ENCODE assay signal across 14 cellular contexts in the genomic region with DNA sequence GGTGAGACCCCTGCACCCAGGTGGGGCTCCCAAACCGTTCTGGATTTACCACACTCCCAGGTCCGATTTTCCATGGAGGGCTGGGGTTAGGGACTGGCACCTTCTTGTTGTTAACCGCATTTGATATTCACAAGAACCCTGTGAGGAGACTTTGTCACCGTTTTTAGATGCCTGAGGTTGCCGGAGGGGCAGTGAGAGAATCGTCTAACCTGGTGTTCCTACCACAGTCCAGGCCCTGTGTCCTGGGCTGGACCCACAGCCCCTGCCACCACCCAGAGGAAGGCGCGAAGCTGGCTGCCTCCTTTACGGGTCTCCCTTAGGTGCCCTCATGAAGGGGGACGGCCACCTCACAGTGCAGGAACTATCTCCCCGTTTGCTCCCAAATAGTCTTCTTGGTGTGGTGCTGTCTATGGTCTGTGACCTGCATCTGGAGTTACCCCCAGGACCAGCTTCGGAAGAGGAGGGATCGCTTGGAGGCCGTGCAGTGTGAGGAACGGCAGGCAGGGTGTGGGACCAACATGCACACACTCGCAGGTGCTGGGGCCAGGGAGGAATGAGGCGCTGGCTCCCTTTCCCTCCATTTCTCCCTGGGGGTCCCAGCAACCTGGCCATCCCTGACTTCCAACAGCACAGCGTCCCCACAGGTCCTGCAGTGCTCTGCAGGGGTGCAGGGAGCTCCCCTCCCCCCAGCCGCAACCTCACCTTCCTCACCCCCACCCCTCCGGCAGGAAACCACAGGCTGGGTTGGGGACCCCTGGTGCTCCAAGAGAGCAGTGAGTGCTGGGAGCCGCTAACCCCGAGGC. TPM values are rescaled to one million over a fixed set of nuclear protein-coding genes. Genes with fewer than 3 reads are reported as not detected.
DNase-seq lines count a peak whose midpoint lies in the region; ATAC-seq, FAIRE-seq and TF ChIP-seq lines count a peak whose summit lies in the region.
"Had no signal": no experiment of that assay in that cellular context is flagged by ENCODE, and none has a peak within 500 bp of the region (broad histone marks: within the 10 kb centered on the region; RNA-seq: fewer than 3 reads in every experiment).

No MANE protein-coding gene starts in this region.

- H3K4me1 Mint-ChIP-seq in naive thymus-derived CD4-positive, alpha-beta T cell = peaks cover 10 to 65% (median 56%) of the 10 kb centered on the region in 7 donors

- CTCF ChIA-PET in naive thymus-derived CD4-positive, alpha-beta T cell (lab: Charles Lee) = no interaction called here

- peaks cover 100% of the 10 kb centered on the region in 11 experiments for H3K27me3 ChIP-seq in BLaER1 treated with 17β-estradiol and CSF1 and Interleukin-3, amounts not matched to agents 10 nM and 100 nM
- peaks cover 97% of the 10 kb centered on the region for H3K27me3 ChIP-seq in brain microvascular endothelial cell (replicated peaks)
- H3K27me3 ChIP-seq in naive thymus-derived CD4-positive, alpha-beta T cell (ENCODE audit: control insufficient read depth in 2 of 2, insufficient read depth in 2 of 2, low read length in 2 of 2) = peaks cover 0 to 40% of the 10 kb centered on the region in 2 donors
- H3K27me3 ChIP-seq in tibial nerve = peaks cover 0 to 100% of the 10 kb centered on the region in 2 donors
- H3K27me3 ChIP-seq: SJCRH30 had no signal

- FAIRE-seq in H54 (lab: Jason Lieb, UNC) = no peak

- POLR2A ChIA-PET in naive thymus-derived CD4-positive, alpha-beta T cell (lab: Charles Lee) = interaction anchor here (0.7 kb wide), 1 partner anchor 10 kb away, joined by 3 read pairs; no protein-coding TSS in a partner anchor

- intact Hi-C loops in naive thymus-derived CD4-positive, alpha-beta T cell (cut with micrococcal nuclease) = loop anchor here in 1 of 2 donors (2.0 kb wide), 1 partner anchor 121 kb away; no protein-coding TSS in a partner anchor

- H3K4me3 Mint-ChIP-seq in naive thymus-derived CD4-positive, alpha-beta T cell = peak overlapping the region in 9 of 10 donors; percentile 51 to 84 (median 72)

- in situ Hi-C loops in GM13977 (cut with MboI; ENCODE audit: low pct_unique_long_range_greater_than_20kb, low sequenced_read_pairs, unreplicated experiment) (no loop called here), brain microvascular endothelial cell (cut with HindIII; ENCODE audit: low pct_ligation_motif_present, low sequenced_read_pairs) (no loop called here)

- peak; percentile 13 for TF ChIP-seq CTCF in GM13977 (IDR thresholded peaks at IDR 0.05; ENCODE audit: extremely low read depth, insufficient read depth, missing control alignments)
- TF ChIP-seq CTCF in brain microvascular endothelial cell (IDR thresholded peaks at IDR 0.05; ENCODE audit: low read depth, low read length, missing control alignments) = peak; percentile 41
- no peak for TF ChIP-seq CTCF in tibial nerve (IDR thresholded peaks at IDR 0.05)

- no peak overlapping the region for H3K4me3 ChIP-seq in BLaER1 treated with 17β-estradiol and CSF1 and Interleukin-3, amounts not matched to agents 10 nM and 100 nM
- H3K4me3 ChIP-seq in brain microvascular endothelial cell (ENCODE audit: low read depth, low read length) = no peak overlapping the region
- H3K4me3 ChIP-seq in naive thymus-derived CD4-positive, alpha-beta T cell (ENCODE audit: low read length) = no peak overlapping the region
- no peak overlapping the region for H3K4me3 ChIP-seq in tibial nerve
- H3K4me3 ChIP-seq: lung, right lobe of liver, SJCRH30 had no signal

- 7 to 10% methylated on average over 16 to 21 of the region's 22 CpGs for WGBS in tibial nerve, 2 donors

- no peak for TF ChIP-seq EP300 in tibial nerve (IDR thresholded peaks at IDR 0.05)

- H3K27me3 Mint-ChIP-seq in naive thymus-derived CD4-positive, alpha-beta T cell = peaks cover 65 to 84% (median 77%) of the 10 kb centered on the region in 5 donors

- peaks cover 0 to 26% (median 15%) of the 10 kb centered on the region in 11 experiments; a peak in 14 of 22 replicates for H3K9me3 ChIP-seq in BLaER1 treated with 17β-estradiol and CSF1 and Interleukin-3, amounts not matched to agents 10 nM and 100 nM (replicated peaks in 1 of 11)
- no peaks in the 10 kb centered on the region for H3K9me3 ChIP-seq in naive thymus-derived CD4-positive, alpha-beta T cell (ENCODE audit: control insufficient read depth in 2 of 3, low read length in 3 of 3)
- H3K9me3 ChIP-seq in tibial nerve = no peaks in the 10 kb centered on the region
- H3K9me3 ChIP-seq: Caco-2, right lobe of liver, SJCRH30 had no signal

- peak overlapping the region in 7 of 11 experiments; percentile 1 to 44 (median 20); a peak in 7 of 22 replicates for H3K4me2 ChIP-seq in BLaER1 treated with 17β-estradiol and CSF1 and Interleukin-3, amounts not matched to agents 10 nM and 100 nM

- H3K27ac Mint-ChIP-seq in naive thymus-derived CD4-positive, alpha-beta T cell = peak overlapping the region in 1 of 9 donors; percentile 48

- peaks cover 0 to 100% (median 96%) of the 10 kb centered on the region in 11 experiments; a peak in 17 of 22 replicates for H4K20me1 ChIP-seq in BLaER1 treated with 17β-estradiol and CSF1 and Interleukin-3, amounts not matched to agents 10 nM and 100 nM

- peak; percentile 34 for DNase-seq in GM13977 (ENCODE audit: low spot score)
- DNase-seq in brain microvascular endothelial cell = no peak
- DNase-seq in naive thymus-derived CD4-positive, alpha-beta T cell = peak in 1 of 9 donors; percentile 28
- DNase-seq in stimulated activated CD4-positive, alpha-beta T cell treated with anti-CD3 and anti-CD28 coated beads, Interleukin-4, amount 100 ng/mL, for 1 hour = no peak
- DNase-seq in tibial nerve (ENCODE audit: low spot score in 2 of 2) = no peak
- DNase-seq in H54 (ENCODE audit: insufficient read length, low spot score) = no peak
- DNase-seq: Caco-2, SJCRH30 had no signal

- peaks cover 0 to 1% (median 0%) of the 10 kb centered on the region in 5 donors for H3K36me3 Mint-ChIP-seq in naive thymus-derived CD4-positive, alpha-beta T cell
- H3K36me3 Mint-ChIP-seq: brain had no signal

- peak; percentile 41 for ATAC-seq in naive thymus-derived CD4-positive, alpha-beta T cell
- no peak for ATAC-seq in HG03565 (IDR thresholded peaks at IDR 0.05; ENCODE audit: unreplicated experiment)
- ATAC-seq: right lobe of liver had no signal

- no peak for TF ChIP-seq POLR2A in tibial nerve (IDR thresholded peaks at IDR 0.05)
- TF ChIP-seq POLR2A in H54 (IDR thresholded peaks at IDR 0.05; ENCODE audit: low read depth, low read length) = no peak

- no peak overlapping the region for H3K27ac ChIP-seq in BLaER1 treated with 17β-estradiol and CSF1 and Interleukin-3, amounts not matched to agents 10 nM and 100 nM
- no peak overlapping the region for H3K27ac ChIP-seq in brain microvascular endothelial cell
- no peak overlapping the region for H3K27ac ChIP-seq in naive thymus-derived CD4-positive, alpha-beta T cell (ENCODE audit: low read depth, low read length)
- no peak overlapping the region for H3K27ac ChIP-seq in tibial nerve
- H3K27ac ChIP-seq: right lobe of liver, SJCRH30 had no signal

- H3K9ac ChIP-seq in BLaER1 treated with 17β-estradiol and CSF1 and Interleukin-3, amounts not matched to agents 10 nM and 100 nM = no peak overlapping the region

- peaks cover 0 to 3% (median 0%) of the 10 kb centered on the region in 11 donors for H3K9me3 Mint-ChIP-seq in naive thymus-derived CD4-positive, alpha-beta T cell

- H3K4me1 ChIP-seq in BLaER1 treated with 17β-estradiol and CSF1 and Interleukin-3, amounts not matched to agents 10 nM and 100 nM = peaks cover 10 to 39% (median 22%) of the 10 kb centered on the region in 10 experiments; a peak in 17 of 20 replicates
- peaks cover 0 to 31% of the 10 kb centered on the region in 2 donors for H3K4me1 ChIP-seq in naive thymus-derived CD4-positive, alpha-beta T cell (ENCODE audit: control insufficient read depth in 2 of 2, insufficient read depth in 2 of 2, low read length in 2 of 2)
- peaks cover 0 to 78% (median 38%) of the 10 kb centered on the region in 4 donors for H3K4me1 ChIP-seq in tibial nerve
- H3K4me1 ChIP-seq: Caco-2, SJCRH30 had no signal

- H3K36me3 ChIP-seq in BLaER1 treated with 17β-estradiol and CSF1 and Interleukin-3, amounts not matched to agents 10 nM and 100 nM = no peaks in the 10 kb centered on the region
- H3K36me3 ChIP-seq in brain microvascular endothelial cell (replicated peaks) (no peaks in the 10 kb centered on the region), tibial nerve (no peaks in the 10 kb centered on the region)
- no peaks in the 10 kb centered on the region for H3K36me3 ChIP-seq in naive thymus-derived CD4-positive, alpha-beta T cell (ENCODE audit: control insufficient read depth in 2 of 3, insufficient read depth in 3 of 3, low read length in 3 of 3)
- H3K36me3 ChIP-seq: right lobe of liver, SJCRH30 had no signal

RNA-seq across cellular contexts. Expression of gene SIM2, which starts 7.0 kb away (rescaled TPM):
- total RNA-seq in naive thymus-derived CD4-positive, alpha-beta T cell = under 1 TPM in 1 of 5 experiments, not detected in 4; 0.12 TPM
- not detected for polyA plus RNA-seq in naive thymus-derived CD4-positive, alpha-beta T cell
- total RNA-seq in tibial nerve = not detected
- total RNA-seq: fibroblast of villous mesenchyme, lung, right lobe of liver had no signal
- polyA plus RNA-seq: lung had no signal

Comparison
In these comparisons a context has a peak if more than half of its experiments do, and no peak if none do; other contexts are left out.
1. CTCF ChIP-seq: peak in GM13977 (single experiment) and brain microvascular endothelial cell (single experiment); none in tibial nerve (0 of 5).